12 cellular contexts compared by ENCODE assay signal in the genomic region with DNA sequence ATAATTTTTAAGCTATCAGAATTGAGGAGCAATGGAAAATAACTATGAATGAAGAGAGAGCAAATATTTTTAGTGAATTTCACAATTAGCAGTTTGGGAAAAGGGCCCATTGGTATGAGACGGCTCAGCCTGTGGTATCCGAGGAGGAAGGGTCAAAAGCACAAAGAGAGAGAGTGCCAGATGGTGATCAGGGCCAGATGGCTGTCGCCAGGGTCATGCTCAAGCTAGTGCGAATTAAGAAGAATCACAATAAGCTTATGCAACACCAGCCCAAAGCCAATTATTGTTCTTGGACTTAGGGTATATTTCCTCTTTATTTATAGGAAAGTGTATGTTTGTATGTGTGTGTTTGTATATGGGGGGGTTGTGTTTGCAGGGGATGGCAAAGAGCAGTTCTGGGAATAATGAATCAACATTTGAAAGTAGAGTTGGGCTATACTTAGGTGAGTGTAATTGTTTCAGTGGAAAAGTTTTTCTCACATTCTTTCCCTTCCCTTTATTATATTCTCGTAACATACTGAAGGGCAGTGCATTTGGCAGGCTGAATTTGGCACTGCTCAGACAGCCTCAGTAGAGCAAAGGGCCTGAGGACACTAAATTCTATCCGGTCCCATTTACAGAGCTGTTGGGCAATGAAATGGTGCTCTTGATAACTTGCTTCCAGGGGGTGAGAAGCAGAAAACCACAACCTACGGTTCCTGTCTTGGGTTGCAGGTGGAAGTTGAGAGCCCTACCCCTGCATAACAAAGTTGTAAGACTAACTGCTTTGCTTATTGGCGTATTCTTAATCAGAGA. TPM values are rescaled to one million over a fixed set of nuclear protein-coding genes. Genes with fewer than 3 reads are reported as not detected.
A peak's percentile ranks its signal among the peaks of the same experiment; 100 is the strongest.
DNase-seq lines count a peak whose midpoint lies in the region; ATAC-seq, FAIRE-seq and TF ChIP-seq lines count a peak whose summit lies in the region.
"Had no signal": no experiment of that assay in that cellular context is flagged by ENCODE, and none has a peak within 500 bp of the region (broad histone marks: within the 10 kb centered on the region; RNA-seq: fewer than 3 reads in every experiment).

No MANE protein-coding gene starts in this region.

- intact Hi-C loops in IMR-90 (cut with micrococcal nuclease) (loop anchor here (1.0 to 10.0 kb wide), 4 partner anchors 19 to 562 kb away; a partner anchor contains a TSS), body of pancreas (cut with DNase I) (no loop called here), HepG2 (cut with micrococcal nuclease; ENCODE audit: unreplicated experiment) (loop anchor here (1.0 to 5.0 kb wide), 3 partner anchors 119 to 187 kb away; no protein-coding TSS in a partner anchor), tibial artery (cut with DNase I; ENCODE audit: low total_unique reads) (loop anchor here (2.0 to 10.0 kb wide), 2 partner anchors 162 to 184 kb away; no protein-coding TSS in a partner anchor)

- H2BK120ac ChIP-seq in IMR-90 (ENCODE audit: low read depth, low read length), result no peak overlapping the region

- no peak overlapping the region for H3K14ac ChIP-seq in IMR-90 (replicated peaks; ENCODE audit: low read depth, low read length)

- H3K18ac ChIP-seq in IMR-90 (ENCODE audit: low read depth, low read length), result no peak overlapping the region

- no peak overlapping the region for H4K91ac ChIP-seq in IMR-90 (ENCODE audit: insufficient read depth, low read depth, low read length)

- DNase-seq in IMR-90, result peak; percentile 34
- DNase-seq in body of pancreas, result peak; percentile 41 to 61 (median 51)
- peak; percentile 4 for DNase-seq in HepG2 (ENCODE audit: low spot score)
- DNase-seq in tibial artery, result peak; percentile 78 to 83
- DNase-seq in nephron progenitor cell, result no peak
- no peak for DNase-seq in GM20000 (ENCODE audit: low spot score)
- DNase-seq in LoVo (ENCODE audit: low spot score), result no peak
- DNase-seq: activated CD8-positive, alpha-beta memory T cell treated with anti-CD3 and anti-CD28 coated beads, Interleukin-2, amount 50 U/mL, for 48 hours had no signal

- no peak overlapping the region for H2BK15ac ChIP-seq in IMR-90 (ENCODE audit: low read depth, low read length)

- peaks cover 3% of the 10 kb centered on the region; the same call in 1 of the 2 replicates for H3K4me1 ChIP-seq in IMR-90 (ENCODE audit: control insufficient read depth, insufficient read depth, low read length)
- peaks cover 18% of the 10 kb centered on the region for H3K4me1 ChIP-seq in body of pancreas
- H3K4me1 ChIP-seq in HepG2 (ENCODE audit: insufficient read depth, low read length), result peaks cover 19% of the 10 kb centered on the region
- H3K4me1 ChIP-seq in tibial artery, result peaks cover 0 to 17% (median 13%) of the 10 kb centered on the region in 4 donors

- CTCF ChIA-PET in IMR-90 (lab: Yijun Ruan, JAX) (interaction anchor here (0.8 to 2.5 kb wide), 8 partner anchors 7 to 241 kb away, joined by 3 to 15 read pairs (median 3); no protein-coding TSS in a partner anchor), HepG2 (lab: Yijun Ruan, JAX; ENCODE audit: low intra/inter-chr PET ratio, low total read pairs) (interaction anchor here (1.3 to 2.8 kb wide), 3 partner anchors 144 to 219 kb away, joined by 3 to 25 read pairs (median 4); no protein-coding TSS in a partner anchor)

- BruUV-seq in IMR-90 (replicated peaks; lab: Mats Ljungman, UMichigan) (no TSS peak), HepG2 (replicated peaks; lab: Mats Ljungman, UMichigan) (no TSS peak)

- POLR2A ChIA-PET in IMR-90 (lab: Charles Lee; ENCODE audit: unreplicated experiment) (no interaction called here), HepG2 (lab: Yijun Ruan, JAX) (no interaction called here)

- H3K4me1 Mint-ChIP-seq in nephron progenitor cell, result peaks cover 8% of the 10 kb centered on the region
- H3K4me1 Mint-ChIP-seq: central memory CD8-positive, alpha-beta T cell; stimulated activated effector memory CD8-positive, alpha-beta T cell treated with anti-CD3 and anti-CD28 coated beads, Interleukin-12 subunit alpha, Interleukin-12 subunit beta, amount 100 ng/mL, for 72 hours had no signal

- no peak overlapping the region for H3K4me3 Mint-ChIP-seq in nephron progenitor cell
- H3K4me3 Mint-ChIP-seq: central memory CD8-positive, alpha-beta T cell; stimulated activated effector memory CD8-positive, alpha-beta T cell treated with anti-CD3 and anti-CD28 coated beads, Interleukin-12 subunit alpha, Interleukin-12 subunit beta, amount 100 ng/mL, for 72 hours had no signal

- H3K36me3 Mint-ChIP-seq in nephron progenitor cell (ENCODE audit: low read depth), result peaks cover 29% of the 10 kb centered on the region

- peaks cover 32% of the 10 kb centered on the region for H3K9me3 Mint-ChIP-seq in nephron progenitor cell
- H3K9me3 Mint-ChIP-seq: central memory CD8-positive, alpha-beta T cell had no signal

- WGBS in IMR-90 (ENCODE audit: extremely low coverage in 2 of 2, insufficient read length in 1 of 2), 2 experiments, result 60% methylated on average over 2 of the region's 8 CpGs; no CpG with 5 or more reads in 1 of the 2 experiments
- 35 to 40% methylated on average over 8 of the region's 8 CpGs for WGBS in body of pancreas, 2 donors
- WGBS in HepG2 (ENCODE audit: low lambda C conversion rate), result 60% methylated on average over 8 of the region's 8 CpGs

- no peak overlapping the region for H3K4ac ChIP-seq in IMR-90 (ENCODE audit: low read depth, low read length)

- ATAC-seq in IMR-90 (ENCODE audit: low read depth), result peak; percentile 36
- ATAC-seq in body of pancreas, result peak; percentile 68
- peak; percentile 58 for ATAC-seq in HepG2
- ATAC-seq in GM21786 (IDR thresholded peaks at IDR 0.05; ENCODE audit: unreplicated experiment), result no peak

- H4K20me1 ChIP-seq in IMR-90 (ENCODE audit: insufficient read depth, low read length) (no peaks in the 10 kb centered on the region), HepG2 (ENCODE audit: insufficient read depth, low read length) (no peaks in the 10 kb centered on the region)

- H3K27ac ChIP-seq in IMR-90 (ENCODE audit: insufficient read depth, low read length) (no peak overlapping the region), body of pancreas (peak overlapping the region in 3 of 4 donors; percentile 7 to 35 (median 26)), HepG2 (ENCODE audit: extremely low read length, insufficient read depth, low read length) (no peak overlapping the region), tibial artery (peak overlapping the region; percentile 61 to 78)

- H2AFZ ChIP-seq in IMR-90 (replicated peaks; ENCODE audit: low read length, poor library complexity), result no peak overlapping the region
- H2AFZ ChIP-seq in HepG2 (ENCODE audit: low read length), result no peak overlapping the region

- H3K23ac ChIP-seq in IMR-90 (ENCODE audit: low read depth, low read length), result no peak overlapping the region

- no peak overlapping the region for H4K8ac ChIP-seq in IMR-90 (ENCODE audit: low read depth in 2 of 2, low read length in 2 of 2)

- H3K36me3 ChIP-seq in IMR-90 (ENCODE audit: control insufficient read depth, insufficient read depth, low read length) (no peaks in the 10 kb centered on the region), body of pancreas (replicated peaks in 1 of 2; ENCODE audit: insufficient read depth in 1 of 2, low read depth in 2 of 2) (no peaks in the 10 kb centered on the region), HepG2 (replicated peaks in 1 of 2; ENCODE audit: control insufficient read depth in 1 of 2, insufficient read depth in 2 of 2, low read length in 2 of 2) (no peaks in the 10 kb centered on the region), tibial artery (peaks cover 0 to 5% (median 0%) of the 10 kb centered on the region in 3 donors)

- H3K56ac ChIP-seq in IMR-90 (ENCODE audit: extremely low read depth, insufficient read depth, low read length), result no peak overlapping the region

- TF ChIP-seq CTCF in IMR-90 (conservative IDR thresholded peaks at IDR 0.05; ENCODE audit: low read depth, low read length), result no peak
- TF ChIP-seq CTCF in body of pancreas (IDR thresholded peaks at IDR 0.05), result no peak
- TF ChIP-seq CTCF in HepG2 (CRISPR knock-in tag; IDR thresholded peaks at IDR 0.05), result no peak
- no peak for TF ChIP-seq CTCF in tibial artery (IDR thresholded peaks at IDR 0.05)
- TF ChIP-seq CTCF in nephron progenitor cell (IDR thresholded peaks at IDR 0.05), result no peak
- TF ChIP-seq CTCF in GM20000 (IDR thresholded peaks at IDR 0.05; ENCODE audit: extremely low read depth, missing control alignments), result no peak

- H3K4me2 ChIP-seq in IMR-90 (ENCODE audit: low read depth, low read length), result no peak overlapping the region
- peak overlapping the region; percentile 31 for H3K4me2 ChIP-seq in HepG2 (ENCODE audit: low read depth, low read length)
- H3K4me2 ChIP-seq: smooth muscle cell had no signal

- dilution Hi-C loops in IMR-90 (cut with HindIII; ENCODE audit: low sequenced_read_pairs, unreplicated experiment), result no loop called here

- no peak overlapping the region for H3K4me3 ChIP-seq in IMR-90 (ENCODE audit: insufficient read depth, low read depth, low read length)
- H3K4me3 ChIP-seq in body of pancreas, result no peak overlapping the region
- no peak overlapping the region for H3K4me3 ChIP-seq in HepG2 (replicated peaks in 1 of 3; ENCODE audit: insufficient read depth in 1 of 3, low read depth in 2 of 3, low read length in 3 of 3)
- H3K4me3 ChIP-seq in tibial artery, result no peak overlapping the region
- H3K4me3 ChIP-seq: smooth muscle cell had no signal

- H3K9me1 ChIP-seq in IMR-90 (ENCODE audit: insufficient read depth, low read length), result peaks cover 3% of the 10 kb centered on the region; the same call in 1 of the 2 replicates

- no peak overlapping the region for H3K27ac Mint-ChIP-seq in nephron progenitor cell
- H3K27ac Mint-ChIP-seq: stimulated activated effector memory CD8-positive, alpha-beta T cell treated with anti-CD3 and anti-CD28 coated beads, Interleukin-12 subunit alpha, Interleukin-12 subunit beta, amount 100 ng/mL, for 72 hours had no signal

- H2AK9ac ChIP-seq in IMR-90 (replicated peaks; ENCODE audit: low read depth, low read length, poor library complexity), result no peak overlapping the region

- no peaks in the 10 kb centered on the region for H3K79me2 ChIP-seq in HepG2 (ENCODE audit: insufficient read depth, low read length)

- peaks cover 0 to 2% of the 10 kb centered on the region in 2 experiments; a peak in 1 of 4 replicates for H3K79me1 ChIP-seq in IMR-90 (ENCODE audit: low read depth in 1 of 2, low read length in 2 of 2)

- no peak overlapping the region for H2BK20ac ChIP-seq in IMR-90 (ENCODE audit: low read depth, low read length)

- no peak overlapping the region for H2BK5ac ChIP-seq in IMR-90 (ENCODE audit: low read depth, low read length, poor library complexity, severe bottlenecking)

- H3K9ac ChIP-seq in IMR-90 (ENCODE audit: low read depth, low read length) (no peak overlapping the region), HepG2 (ENCODE audit: insufficient read depth, low read depth, low read length) (no peak overlapping the region)

- in situ Hi-C loops in IMR-90 (cut with MboI; ENCODE audit: low sequenced_read_pairs), result loop anchor here (5.0 kb wide), 1 partner anchor 189 kb away; no protein-coding TSS in a partner anchor
- in situ Hi-C loops in HepG2 (cut with HindIII; ENCODE audit: extremely low pct_ligation_motif_present, low pct_unique_long_range_greater_than_20kb), result no loop called here

- H2AK5ac ChIP-seq in IMR-90 (ENCODE audit: low read depth, low read length), result 0 out of 2 replicates have a peak overlapping the region, but pooled peaks have one; percentile 25

- no peaks in the 10 kb centered on the region for H3K27me3 ChIP-seq in IMR-90 (ENCODE audit: control insufficient read depth, insufficient read depth, low read length)
- H3K27me3 ChIP-seq in body of pancreas, result no peaks in the 10 kb centered on the region
- H3K27me3 ChIP-seq in HepG2 (ENCODE audit: control insufficient read depth in 1 of 2, insufficient read depth in 2 of 2, low read length in 2 of 2), result no peaks in the 10 kb centered on the region
- no peaks in the 10 kb centered on the region for H3K27me3 ChIP-seq in tibial artery

- H4K5ac ChIP-seq in IMR-90 (ENCODE audit: low read depth, low read length), result no peak overlapping the region

- H3K27me3 Mint-ChIP-seq in nephron progenitor cell (ENCODE audit: low read depth, poor library complexity), result peaks cover 5% of the 10 kb centered on the region
- H3K27me3 Mint-ChIP-seq: central memory CD8-positive, alpha-beta T cell had no signal

- TF ChIP-seq RAD21 in IMR-90 (IDR thresholded peaks at IDR 0.05; ENCODE audit: low read length) (no peak), HepG2 (CRISPR knock-in tag; IDR thresholded peaks at IDR 0.05) (no peak)

- no peak for FAIRE-seq in HepG2 (lab: Jason Lieb, UNC)

- no peak for TF ChIP-seq EP300 in HepG2 (IDR thresholded peaks at IDR 0.05; ENCODE audit: low read depth in 2 of 2, low read length in 2 of 2)
- no peak for TF ChIP-seq EP300 in HepG2 (CRISPR knock-in tag; IDR thresholded peaks at IDR 0.05; ENCODE audit: borderline replicate concordance)

- no peak; the same call in none of the 2 replicates for TF ChIP-seq POLR2A in IMR-90 (IDR thresholded peaks at IDR 0.05; ENCODE audit: low read depth, low read length)
- no peak for TF ChIP-seq POLR2A in body of pancreas (IDR thresholded peaks at IDR 0.05)
- TF ChIP-seq POLR2A in HepG2 (IDR thresholded peaks at IDR 0.05; ENCODE audit: insufficient read depth in 1 of 2, low read depth in 2 of 2, low read length in 2 of 2), result no peak

- no peaks in the 10 kb centered on the region; the same call in 1 of the 2 replicates for H3K9me3 ChIP-seq in IMR-90 (ENCODE audit: control insufficient read depth, insufficient read depth, low read length)
- H3K9me3 ChIP-seq in body of pancreas, result peaks cover 0 to 4% (median 0%) of the 10 kb centered on the region in 3 donors
- peaks cover 16% of the 10 kb centered on the region for H3K9me3 ChIP-seq in HepG2 (ENCODE audit: low read length)
- H3K9me3 ChIP-seq in tibial artery, result no peaks in the 10 kb centered on the region

RNA-seq across cellular contexts. Expression of a gene that starts 19.5 kb away (rescaled TPM):
- total RNA-seq in IMR-90 (2012; rRNA removed) (194 and 245 TPM in 2 replicates), body of pancreas (10 to 100 TPM in 1 of 2 donors, 1 to 10 TPM in 1; 7.8 to 20.8 TPM), HepG2 (2016; rRNA removed; fragmentation: Illumina TruSeq; extraction: Trizol) (0.13 and 0.38 TPM in 2 replicates)
- polyA plus RNA-seq in IMR-90 (2012; rRNA removed) (64.3 and 66.1 TPM in 2 replicates), HepG2 (2011; rRNA removed) (0.30 and 0.36 TPM in 2 replicates)
- 30.4 and 36.7 TPM in 2 replicates for polyA plus RNA-seq in IMR-90 (2012; cell fraction: cytosol; rRNA removed)
- 28.4 and 79.2 TPM in 2 replicates for polyA plus RNA-seq in IMR-90 (2012; cell fraction: nucleus; rRNA removed; ENCODE audit: low replicate concordance)
- total RNA-seq in HepG2 (2016; cell fraction: cytosol; rRNA removed; fragmentation: Illumina TruSeq; extraction: Trizol; ENCODE audit: low read depth), result under 0.01 TPM in 1 of 2 replicates, not detected in the other
- total RNA-seq in HepG2 (2016; cell fraction: insoluble cytoplasmic fraction; rRNA removed; fragmentation: Illumina TruSeq; extraction: Trizol), result 0.15 and 0.43 TPM in 2 replicates
- 0.10 and 0.22 TPM in 2 replicates for total RNA-seq in HepG2 (2016; cell fraction: membrane; rRNA removed; fragmentation: Illumina TruSeq; extraction: Trizol)
- total RNA-seq in HepG2 (2016; cell fraction: nucleus; rRNA removed; fragmentation: Illumina TruSeq; extraction: Trizol), result 1.3 and 2.1 TPM in 2 replicates
- 0.15 and 0.18 TPM in 2 replicates for polyA plus RNA-seq in HepG2 (2011; cell fraction: cytosol; rRNA removed)
- 0.84 and 1.3 TPM in 2 replicates for polyA plus RNA-seq in HepG2 (2011; cell fraction: nucleus; rRNA removed)
- 0.23 and 0.40 TPM in 2 replicates for polyA plus RNA-seq in HepG2 (2012)
- 0.02 and 0.07 TPM in 2 replicates for polyA plus RNA-seq in HepG2 (2016; cell fraction: cytosol; fragmentation: Illumina TruSeq; extraction: Trizol; ENCODE audit: low read depth)
- 0.09 and 0.14 TPM in 2 replicates for polyA plus RNA-seq in HepG2 (2016; cell fraction: insoluble cytoplasmic fraction; fragmentation: Illumina TruSeq; extraction: Trizol; ENCODE audit: low read depth)
- 0.02 TPM in 2 replicates for polyA plus RNA-seq in HepG2 (2016; cell fraction: membrane; fragmentation: Illumina TruSeq; extraction: Trizol; ENCODE audit: low read depth)
- 0.89 and 1.2 TPM in 2 replicates for polyA plus RNA-seq in HepG2 (2016; cell fraction: nucleus; fragmentation: Illumina TruSeq; extraction: Trizol; ENCODE audit: insufficient read depth, low read depth)
- polyA minus RNA-seq in HepG2 (2011; rRNA and poly(A)+ RNA removed; ENCODE audit: low replicate concordance), result 1.2 and 3.1 TPM in 2 replicates
- 0.59 TPM in 1 of 2 replicates, not detected in the other for polyA minus RNA-seq in HepG2 (2011; cell fraction: cytosol; rRNA and poly(A)+ RNA removed)
- polyA minus RNA-seq in HepG2 (2011; cell fraction: nucleus; rRNA and poly(A)+ RNA removed), result 1.5 and 2.5 TPM in 2 replicates

RNA-seq across cellular contexts. Expression of a gene that starts 51.3 kb away (rescaled TPM):
- total RNA-seq in IMR-90 (2012; rRNA removed), result 196 and 255 TPM in 2 replicates
- 77.9 and 93.4 TPM in 2 replicates for polyA plus RNA-seq in IMR-90 (2012; rRNA removed)
- polyA plus RNA-seq in IMR-90 (2012; cell fraction: cytosol; rRNA removed), result 14.1 and 26.1 TPM in 2 replicates
- 6.8 and 75.5 TPM in 2 replicates for polyA plus RNA-seq in IMR-90 (2012; cell fraction: nucleus; rRNA removed; ENCODE audit: low replicate concordance)
- total RNA-seq in body of pancreas, result 10 to 100 TPM; 57.9 to 66.6 TPM
- total RNA-seq in HepG2 (2016; rRNA removed; fragmentation: Illumina TruSeq; extraction: Trizol), result 117 and 162 TPM in 2 replicates
- total RNA-seq in HepG2 (2016; cell fraction: cytosol; rRNA removed; fragmentation: Illumina TruSeq; extraction: Trizol; ENCODE audit: low read depth), result 62.4 and 68.0 TPM in 2 replicates
- 109 and 140 TPM in 2 replicates for total RNA-seq in HepG2 (2016; cell fraction: insoluble cytoplasmic fraction; rRNA removed; fragmentation: Illumina TruSeq; extraction: Trizol)
- total RNA-seq in HepG2 (2016; cell fraction: membrane; rRNA removed; fragmentation: Illumina TruSeq; extraction: Trizol), result 135 and 144 TPM in 2 replicates
- total RNA-seq in HepG2 (2016; cell fraction: nucleus; rRNA removed; fragmentation: Illumina TruSeq; extraction: Trizol), result 66.8 and 67.6 TPM in 2 replicates
- polyA plus RNA-seq in HepG2 (2011; rRNA removed), result 37.9 and 48.4 TPM in 2 replicates
- polyA plus RNA-seq in HepG2 (2011; cell fraction: cytosol; rRNA removed), result 20.2 and 33.8 TPM in 2 replicates
- 18.1 and 22.9 TPM in 2 replicates for polyA plus RNA-seq in HepG2 (2011; cell fraction: nucleus; rRNA removed)
- polyA plus RNA-seq in HepG2 (2012), result 51.4 and 61.8 TPM in 2 replicates
- polyA plus RNA-seq in HepG2 (2016; cell fraction: cytosol; fragmentation: Illumina TruSeq; extraction: Trizol; ENCODE audit: low read depth), result 57.2 and 59.6 TPM in 2 replicates
- 107 and 111 TPM in 2 replicates for polyA plus RNA-seq in HepG2 (2016; cell fraction: insoluble cytoplasmic fraction; fragmentation: Illumina TruSeq; extraction: Trizol; ENCODE audit: low read depth)
- polyA plus RNA-seq in HepG2 (2016; cell fraction: membrane; fragmentation: Illumina TruSeq; extraction: Trizol; ENCODE audit: low read depth), result 89.8 and 91.7 TPM in 2 replicates
- 62.8 and 91.5 TPM in 2 replicates for polyA plus RNA-seq in HepG2 (2016; cell fraction: nucleus; fragmentation: Illumina TruSeq; extraction: Trizol; ENCODE audit: insufficient read depth, low read depth)
- polyA minus RNA-seq in HepG2 (2011; rRNA and poly(A)+ RNA removed; ENCODE audit: low replicate concordance), result 19.0 and 32.6 TPM in 2 replicates
- polyA minus RNA-seq in HepG2 (2011; cell fraction: cytosol; rRNA and poly(A)+ RNA removed), result 27.3 and 28.9 TPM in 2 replicates
- 69.6 and 72.4 TPM in 2 replicates for polyA minus RNA-seq in HepG2 (2011; cell fraction: nucleus; rRNA and poly(A)+ RNA removed)

Comparison
In these comparisons a context has a peak if more than half of its experiments do, and no peak if none do; other contexts are left out.
1. DNase-seq: peak in IMR-90 (single experiment), body of pancreas (4 of 4), HepG2 (single experiment) and tibial artery (2 of 2); none in nephron progenitor cell (single experiment), GM20000 (single experiment) and LoVo (single experiment).
2. H3K27ac ChIP-seq: peak in body of pancreas (3 of 4) and tibial artery (2 of 2); none in IMR-90 (single experiment) and HepG2 (single experiment).